Comparison of ENCODE assay signal across 1 cellular context in genomic region chr1:97623220-97623619, GRCh38.
TF ChIP-seq lines count a peak whose summit lies in the region.

No MANE protein-coding gene starts in this region.

TF ChIP-seq in endothelial cell of umbilical vein, 7 proteins besides CTCF, POLR2A, EP300 and RAD21 (continued from another document):
- no peak for TF ChIP-seq FOS (IDR thresholded peaks at IDR 0.05; ENCODE audit: borderline replicate concordance, insufficient read depth, low read length)
- no peak for TF ChIP-seq MAX (IDR thresholded peaks at IDR 0.05; ENCODE audit: insufficient read depth, insufficient read length)
- TF ChIP-seq EZH2 (IDR thresholded peaks at IDR 0.05; ENCODE audit: borderline replicate concordance, low read depth, low read length, severe bottlenecking), result no peak
